1 cellular context compared by ENCODE assay signal in the genomic region with DNA sequence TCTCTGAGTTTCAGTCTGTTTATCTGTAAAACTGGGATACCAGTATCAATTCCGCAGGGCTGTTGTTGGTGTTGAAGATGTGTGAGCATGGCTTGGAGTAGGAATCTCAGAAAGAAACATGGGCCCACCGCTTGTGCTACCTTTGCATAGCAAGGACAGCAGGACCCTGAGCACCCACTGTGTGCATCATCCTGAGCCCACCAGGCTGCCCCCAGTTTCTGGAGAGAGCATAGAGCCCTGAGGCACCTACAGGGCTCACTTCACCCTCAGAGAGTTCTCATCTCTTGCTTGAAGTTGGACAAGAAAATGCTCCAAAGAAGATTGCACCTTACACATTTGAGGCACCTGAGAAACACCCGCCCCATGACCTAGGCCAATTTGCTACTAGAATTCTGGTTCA.
TF ChIP-seq lines count a peak whose summit lies in the region.

No MANE protein-coding gene starts in this region.

TF ChIP-seq in SK-N-SH, 30 proteins besides CTCF, POLR2A, EP300 and RAD21 (continued from another document):
- TF ChIP-seq, protein P1, sequence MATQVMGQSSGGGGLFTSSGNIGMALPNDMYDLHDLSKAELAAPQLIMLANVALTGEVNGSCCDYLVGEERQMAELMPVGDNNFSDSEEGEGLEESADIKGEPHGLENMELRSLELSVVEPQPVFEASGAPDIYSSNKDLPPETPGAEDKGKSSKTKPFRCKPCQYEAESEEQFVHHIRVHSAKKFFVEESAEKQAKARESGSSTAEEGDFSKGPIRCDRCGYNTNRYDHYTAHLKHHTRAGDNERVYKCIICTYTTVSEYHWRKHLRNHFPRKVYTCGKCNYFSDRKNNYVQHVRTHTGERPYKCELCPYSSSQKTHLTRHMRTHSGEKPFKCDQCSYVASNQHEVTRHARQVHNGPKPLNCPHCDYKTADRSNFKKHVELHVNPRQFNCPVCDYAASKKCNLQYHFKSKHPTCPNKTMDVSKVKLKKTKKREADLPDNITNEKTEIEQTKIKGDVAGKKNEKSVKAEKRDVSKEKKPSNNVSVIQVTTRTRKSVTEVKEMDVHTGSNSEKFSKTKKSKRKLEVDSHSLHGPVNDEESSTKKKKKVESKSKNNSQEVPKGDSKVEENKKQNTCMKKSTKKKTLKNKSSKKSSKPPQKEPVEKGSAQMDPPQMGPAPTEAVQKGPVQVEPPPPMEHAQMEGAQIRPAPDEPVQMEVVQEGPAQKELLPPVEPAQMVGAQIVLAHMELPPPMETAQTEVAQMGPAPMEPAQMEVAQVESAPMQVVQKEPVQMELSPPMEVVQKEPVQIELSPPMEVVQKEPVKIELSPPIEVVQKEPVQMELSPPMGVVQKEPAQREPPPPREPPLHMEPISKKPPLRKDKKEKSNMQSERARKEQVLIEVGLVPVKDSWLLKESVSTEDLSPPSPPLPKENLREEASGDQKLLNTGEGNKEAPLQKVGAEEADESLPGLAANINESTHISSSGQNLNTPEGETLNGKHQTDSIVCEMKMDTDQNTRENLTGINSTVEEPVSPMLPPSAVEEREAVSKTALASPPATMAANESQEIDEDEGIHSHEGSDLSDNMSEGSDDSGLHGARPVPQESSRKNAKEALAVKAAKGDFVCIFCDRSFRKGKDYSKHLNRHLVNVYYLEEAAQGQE (IDR thresholded peaks at IDR 0.05; ENCODE audit: low read depth, low read length): no peak
- TF ChIP-seq GABPA (IDR thresholded peaks at IDR 0.05; ENCODE audit: low read depth) (no peak), TAF1 (IDR thresholded peaks at IDR 0.05; ENCODE audit: borderline replicate concordance, low read depth, low read length) (no peak), EZH2phosphoT487 (IDR thresholded peaks at IDR 0.05; ENCODE audit: borderline replicate concordance, low read depth) (no peak), RFX5 (IDR thresholded peaks at IDR 0.05; ENCODE audit: low read length) (no peak), MEF2A (IDR thresholded peaks at IDR 0.05; ENCODE audit: borderline replicate concordance, low read depth) (no peak), SMC3 (IDR thresholded peaks at IDR 0.05; ENCODE audit: low read depth, low read length) (no peak), NFIC (IDR thresholded peaks at IDR 0.05; ENCODE audit: borderline replicate concordance) (no peak), RCOR1 (IDR thresholded peaks at IDR 0.05; ENCODE audit: low read length) (no peak), RXRA (IDR thresholded peaks at IDR 0.05; ENCODE audit: borderline replicate concordance, low read depth) (no peak)
